ENCODE assay signal across 8 cellular contexts in the genomic region with DNA sequence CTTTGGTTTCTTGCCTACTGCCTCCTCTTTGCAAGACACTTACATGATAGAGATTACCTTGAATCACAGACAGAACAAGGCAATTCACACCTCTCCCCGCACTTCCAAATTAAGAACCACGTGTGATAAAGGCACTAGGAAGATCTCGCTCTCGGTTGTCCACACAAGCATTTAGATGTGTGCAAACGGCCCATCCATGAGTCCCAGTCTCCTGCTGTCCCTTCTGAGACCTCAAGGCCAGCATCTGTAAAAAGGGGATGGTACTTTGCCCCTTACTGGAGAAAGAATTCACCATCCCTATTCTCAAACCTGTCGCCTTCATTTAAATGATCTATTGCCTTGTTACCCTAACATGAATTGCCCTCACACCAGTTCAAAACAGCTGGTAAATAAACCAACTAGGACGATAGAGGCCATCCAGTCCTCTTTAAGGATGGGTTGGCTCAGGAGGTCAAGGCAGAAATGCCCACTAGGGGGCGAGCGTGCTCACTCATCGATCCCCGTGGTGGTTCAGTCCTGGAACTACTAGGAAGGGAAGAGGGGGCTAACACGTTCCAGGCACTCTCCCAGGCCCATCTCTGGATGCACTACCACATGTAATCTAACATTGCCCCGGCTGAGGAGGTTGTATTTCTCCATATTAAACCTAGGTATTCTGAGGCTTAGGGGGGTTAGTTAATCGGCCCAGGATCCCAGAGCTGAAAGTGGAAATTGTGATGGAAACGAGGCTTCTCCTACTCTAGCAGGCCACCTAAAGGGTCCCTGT.
DNase-seq lines count a peak whose midpoint lies in the region; ATAC-seq and TF ChIP-seq lines count a peak whose summit lies in the region.

No MANE protein-coding gene starts in this region.

- H3K9me3 ChIP-seq in A673 (ENCODE audit: low read depth, low read length, poor library complexity, severe bottlenecking) (no peaks in the 10 kb centered on the region), suprapubic skin (no peaks in the 10 kb centered on the region)
- H3K9me3 ChIP-seq in naive thymus-derived CD4-positive, alpha-beta T cell (ENCODE audit: control insufficient read depth in 2 of 3, low read length in 3 of 3) = peaks cover 0 to 3% (median 0%) of the 10 kb centered on the region in 3 experiments

- H3K36me3 ChIP-seq in A673 (ENCODE audit: insufficient read depth, low read length, poor library complexity, severe bottlenecking) (no peaks in the 10 kb centered on the region), suprapubic skin (no peaks in the 10 kb centered on the region)
- no peaks in the 10 kb centered on the region for H3K36me3 ChIP-seq in naive thymus-derived CD4-positive, alpha-beta T cell (ENCODE audit: control insufficient read depth in 2 of 3, insufficient read depth in 3 of 3, low read length in 3 of 3)

- H3K4me1 ChIP-seq in A673 (ENCODE audit: insufficient read depth, low read length, poor library complexity, severe bottlenecking) (no peaks in the 10 kb centered on the region), suprapubic skin (peaks cover 3% of the 10 kb centered on the region)
- H3K4me1 ChIP-seq in naive thymus-derived CD4-positive, alpha-beta T cell (ENCODE audit: control insufficient read depth in 2 of 2, insufficient read depth in 2 of 2, low read length in 2 of 2) = no peaks in the 10 kb centered on the region

- intact Hi-C loops in A673 (cut with micrococcal nuclease; ENCODE audit: unreplicated experiment) = loop anchor here (2.0 to 10.0 kb wide), 3 partner anchors 198 to 656 kb away; no protein-coding TSS in a partner anchor
- intact Hi-C loops in naive thymus-derived CD4-positive, alpha-beta T cell (cut with micrococcal nuclease) = loop anchor here in 1 of 2 donors (1.0 to 10.0 kb wide), 3 partner anchors 70 to 656 kb away; no protein-coding TSS in a partner anchor

- DNase-seq in A673 (ENCODE audit: low spot score) (peak; percentile 70), GM13976 (ENCODE audit: low spot score) (peak; percentile 80), NCI-H2227 (lab: John Stamatoyannopoulos, UW; ENCODE audit: unreplicated experiment) (peak; percentile 37), epithelial cell of esophagus (ENCODE audit: low read depth) (peak; percentile 69), suprapubic skin (ENCODE audit: low spot score in 2 of 2) (peak; percentile 78 to 86)
- peak; percentile 81 for DNase-seq in activated CD4-positive, alpha-beta T cell treated with anti-CD3 and anti-CD28 coated beads, Interleukin-2, amount 50 U/mL, for 48 hours
- DNase-seq in naive thymus-derived CD4-positive, alpha-beta T cell = peak in 3 of 9 donors; percentile 9 to 70 (median 34)

- no peak overlapping the region for H3K4me3 Mint-ChIP-seq in naive thymus-derived CD4-positive, alpha-beta T cell

- TF ChIP-seq EP300 in suprapubic skin (IDR thresholded peaks at IDR 0.05) = no peak

- peaks cover 0 to 4% (median 0%) of the 10 kb centered on the region in 7 donors for H3K4me1 Mint-ChIP-seq in naive thymus-derived CD4-positive, alpha-beta T cell

- BruUV-seq in A673 (replicated peaks; lab: Mats Ljungman, UMichigan) = no TSS peak

- H3K36me3 Mint-ChIP-seq in naive thymus-derived CD4-positive, alpha-beta T cell = no peaks in the 10 kb centered on the region

- POLR2A ChIA-PET in A673 (lab: Charles Lee; ENCODE audit: low non-redundant PET) = no interaction called here
- POLR2A ChIA-PET in naive thymus-derived CD4-positive, alpha-beta T cell (lab: Charles Lee) = no interaction called here

- H3K27ac ChIP-seq in A673 (ENCODE audit: low read depth, low read length, poor library complexity, severe bottlenecking) (no peak overlapping the region), suprapubic skin (no peak overlapping the region)
- H3K27ac ChIP-seq in naive thymus-derived CD4-positive, alpha-beta T cell (ENCODE audit: low read depth, low read length) = no peak overlapping the region

- peaks cover 8 to 33% (median 21%) of the 10 kb centered on the region in 5 donors for H3K27me3 Mint-ChIP-seq in naive thymus-derived CD4-positive, alpha-beta T cell

- H3K27ac Mint-ChIP-seq in naive thymus-derived CD4-positive, alpha-beta T cell = no peak overlapping the region

- TF ChIP-seq CTCF in A673 (conservative IDR thresholded peaks at IDR 0.05; ENCODE audit: low read depth, low read length) = peak; percentile 93
- peak; percentile 89 for TF ChIP-seq CTCF in GM13976 (IDR thresholded peaks at IDR 0.05; ENCODE audit: borderline replicate concordance, control extremely low read depth, extremely low read depth, insufficient read depth, missing control alignments)
- peak; percentile 88 for TF ChIP-seq CTCF in epithelial cell of esophagus (IDR thresholded peaks at IDR 0.05; ENCODE audit: insufficient read depth, low read depth, low read length, missing control alignments)
- TF ChIP-seq CTCF in suprapubic skin (IDR thresholded peaks at IDR 0.05) = peak; percentile 42 to 75

- in situ Hi-C loops in GM13976 (cut with MboI; ENCODE audit: low sequenced_read_pairs, unreplicated experiment) = loop anchor here (10.0 to 25.0 kb wide), 3 partner anchors 206 to 649 kb away; no protein-coding TSS in a partner anchor

- ATAC-seq in HG02943 (IDR thresholded peaks at IDR 0.05; ENCODE audit: low read depth, unreplicated experiment) = peak; percentile 74
- peak; percentile 61 for ATAC-seq in naive thymus-derived CD4-positive, alpha-beta T cell

- CTCF ChIA-PET in A673 (lab: Charles Lee) = interaction anchor here (0.5 kb wide), 3 partner anchors 151 to 557 kb away, joined by 3 to 4 read pairs (median 3); no protein-coding TSS in a partner anchor
- CTCF ChIA-PET in naive thymus-derived CD4-positive, alpha-beta T cell (lab: Charles Lee) = interaction anchor here (0.6 kb wide), 1 partner anchor 1043 kb away, joined by 3 read pairs; no protein-coding TSS in a partner anchor

- TF ChIP-seq POLR2A in suprapubic skin (IDR thresholded peaks at IDR 0.05) = no peak

- peaks cover 0 to 5% (median 0%) of the 10 kb centered on the region in 11 donors for H3K9me3 Mint-ChIP-seq in naive thymus-derived CD4-positive, alpha-beta T cell

- 40% methylated on average over 15 of the region's 15 CpGs for WGBS in suprapubic skin

- H3K27me3 ChIP-seq in A673 (replicated peaks; ENCODE audit: insufficient read depth, low read depth, low read length, poor library complexity) (no peaks in the 10 kb centered on the region), suprapubic skin (no peaks in the 10 kb centered on the region)
- H3K27me3 ChIP-seq in naive thymus-derived CD4-positive, alpha-beta T cell (ENCODE audit: control insufficient read depth in 2 of 2, insufficient read depth in 2 of 2, low read length in 2 of 2) = no peaks in the 10 kb centered on the region

- H3K4me3 ChIP-seq in A673 (ENCODE audit: low read depth, low read length, poor library complexity, severe bottlenecking) = no peak overlapping the region
- no peak overlapping the region for H3K4me3 ChIP-seq in epithelial cell of esophagus (ENCODE audit: low read length)
- no peak overlapping the region for H3K4me3 ChIP-seq in naive thymus-derived CD4-positive, alpha-beta T cell (ENCODE audit: low read length)
- H3K4me3 ChIP-seq in suprapubic skin = no peak overlapping the region
